ENCODE assay signal across 10 cellular contexts in the genomic region with DNA sequence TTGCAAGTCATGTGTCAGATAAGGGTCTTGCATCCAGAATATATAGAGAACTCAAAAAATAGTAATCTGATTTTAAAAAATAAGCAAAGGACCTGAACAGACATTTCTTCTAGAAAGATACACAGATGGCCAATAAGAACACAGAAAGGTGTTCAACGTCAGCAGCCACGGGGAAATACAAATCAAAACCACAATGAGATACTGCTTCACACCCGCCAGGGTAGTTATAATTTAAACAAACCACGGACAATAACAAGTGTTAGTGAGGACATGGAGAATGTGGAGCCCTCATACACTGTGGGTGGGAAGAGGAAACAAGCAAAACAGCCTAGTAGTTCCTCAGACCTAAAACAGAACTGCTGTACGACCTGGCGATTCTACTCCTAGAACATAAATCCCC. TPM values are rescaled to one million over a fixed set of nuclear protein-coding genes. Genes with fewer than 3 reads are reported as not detected.
DNase-seq lines count a peak whose midpoint lies in the region; ATAC-seq, FAIRE-seq and TF ChIP-seq lines count a peak whose summit lies in the region.
"Had no signal": no experiment of that assay in that cellular context is flagged by ENCODE, and none has a peak within 500 bp of the region (broad histone marks: within the 10 kb centered on the region; RNA-seq: fewer than 3 reads in every experiment).

No MANE protein-coding gene starts in this region.

- no peak overlapping the region for H3K9ac ChIP-seq in GM12878 (ENCODE audit: control insufficient read depth, insufficient read depth, low read length)

- no peaks in the 10 kb centered on the region for H3K9me3 ChIP-seq in GM12878 (replicated peaks; ENCODE audit: control insufficient read depth, insufficient read depth, low read length)
- H3K9me3 ChIP-seq in pancreas, result no peaks in the 10 kb centered on the region

- WGBS in GM12878 (ENCODE audit: insufficient coverage, insufficient replicate concordance, low lambda C conversion rate, missing lambda C conversion rate), result 3% methylated on average over 6 of the region's 6 CpGs
- 72 to 76% methylated on average over 6 of the region's 6 CpGs for WGBS in pancreas, 2 donors

- SMC1A ChIA-PET in GM12878 (lab: Charles Lee; ENCODE audit: uncharacterized antibody, unreplicated experiment), result no interaction called here

- H3K4me1 ChIP-seq in GM12878 (ENCODE audit: control insufficient read depth, insufficient read depth, low read length) (no peaks in the 10 kb centered on the region), pancreas (no peaks in the 10 kb centered on the region)

- no peaks in the 10 kb centered on the region for H3K79me2 ChIP-seq in GM12878 (ENCODE audit: control insufficient read depth, insufficient read depth, low read length)

- H3K27me3 ChIP-seq in GM12878 (replicated peaks in 1 of 2; ENCODE audit: control insufficient read depth in 2 of 2, insufficient read depth in 2 of 2, low read length in 1 of 2), result peaks cover 2% of the 10 kb centered on the region in 2 experiments; a peak in 1 of 4 replicates
- peaks cover 0 to 8% (median 0%) of the 10 kb centered on the region in 4 donors for H3K27me3 ChIP-seq in pancreas

- TF ChIP-seq RAD21 in GM12878 (IDR thresholded peaks at IDR 0.05; ENCODE audit: insufficient read depth, low read depth, low read length), result no peak

- POLR2A ChIA-PET in GM12878 (lab: Charles Lee), result interaction anchor here (0.5 kb wide), 1 partner anchor 268 kb away, joined by 4 read pairs; no protein-coding TSS in a partner anchor

- intact Hi-C loops in GM12878 (cut with micrococcal nuclease; ENCODE audit: unreplicated experiment), result no loop called here
- intact Hi-C loops in pancreas (cut with DNase I), result no loop called here

- H3K36me3 ChIP-seq in GM12878 (ENCODE audit: control insufficient read depth in 2 of 2, insufficient read depth in 2 of 2, low read length in 1 of 2) (no peaks in the 10 kb centered on the region), pancreas (no peaks in the 10 kb centered on the region)

- H3K27ac ChIP-seq in GM12878 (ENCODE audit: control insufficient read depth, insufficient read depth) (no peak overlapping the region), pancreas (no peak overlapping the region)
- H3K27ac ChIP-seq: 22Rv1 had no signal

- in situ Hi-C loops in GM12878 (cut with MboI), result no loop called here

- FAIRE-seq in GM12878 (lab: Jason Lieb, UNC) (no peak), pancreas (lab: Jason Lieb, UNC) (peak; percentile 29)

- RAD21 ChIA-PET in GM12878 (lab: Charles Lee; ENCODE audit: unreplicated experiment), result no interaction called here

- DNase-seq in NOMO-1 treated with DMSO at 0.1 percent for 48 hours (lab: John Stamatoyannopoulos, UW; ENCODE audit: unreplicated experiment) (peak; percentile 54), NOMO-1 treated with dmso at 0.1 percent for 144 hours (lab: John Stamatoyannopoulos, UW; ENCODE audit: unreplicated experiment) (no peak), NB4 (ENCODE audit: low read depth) (peak; percentile 39), GM12878 (ENCODE audit: low read depth, low spot score) (peak; percentile 13), pancreas (no peak), H4 (ENCODE audit: low spot score) (no peak), left lobe of liver (ENCODE audit: low spot score) (no peak)

- peak; percentile 28 to 51; a peak in 2 of 4 replicates for TF ChIP-seq EP300 in GM12878 (IDR thresholded peaks at IDR 0.05; ENCODE audit: borderline replicate concordance in 1 of 2, control insufficient read depth in 1 of 2, low read depth in 2 of 2, low read length in 2 of 2)

- no peak overlapping the region for H2AFZ ChIP-seq in GM12878 (ENCODE audit: control insufficient read depth, low read depth, low read length)

- ATAC-seq in GM12878, result peak; percentile 86
- ATAC-seq in pancreas, result no peak
- no peak for ATAC-seq in left lobe of liver
- ATAC-seq in GM21515 (IDR thresholded peaks at IDR 0.05; ENCODE audit: unreplicated experiment), result no peak
- ATAC-seq: Panc1 had no signal

- CTCF ChIA-PET in GM12878 (lab: Yijun Ruan, JAX), result no interaction called here

- no peak for TF ChIP-seq CTCF in NB4 (IDR thresholded peaks at IDR 0.05; ENCODE audit: low read depth, low read length)
- TF ChIP-seq CTCF in GM12878 (IDR thresholded peaks at IDR 0.05 in 2 of 3, conservative IDR thresholded peaks at IDR 0.05 in 1 of 3; ENCODE audit: control insufficient read depth in 2 of 3, extremely low read depth in 1 of 3, insufficient read depth in 1 of 3, low read depth in 3 of 3, low read length in 3 of 3), result no peak
- no peak for TF ChIP-seq CTCF in pancreas (IDR thresholded peaks at IDR 0.05)

- no peak overlapping the region for H3K4me2 ChIP-seq in GM12878 (ENCODE audit: control insufficient read depth, insufficient read depth)

- H4K20me1 ChIP-seq in GM12878 (ENCODE audit: control insufficient read depth, insufficient read depth), result no peaks in the 10 kb centered on the region

- H3K4me3 ChIP-seq in NB4 (ENCODE audit: low read depth, low read length) (no peak overlapping the region), GM12878 (no peak overlapping the region), pancreas (no peak overlapping the region)

- no TSS peak for BruUV-seq in GM12878 (replicated peaks; lab: Mats Ljungman, UMichigan)

- TF ChIP-seq POLR2A in NB4 (IDR thresholded peaks at IDR 0.05; ENCODE audit: extremely low read depth, insufficient read length), result no peak
- TF ChIP-seq POLR2A in GM12878 (IDR thresholded peaks at IDR 0.05; ENCODE audit: low read depth, low read length), result no peak

RNA-seq across cellular contexts. Expression of a gene that starts 26.6 kb away (rescaled TPM):
- total RNA-seq in GM12878 (2013; cell fraction: nucleolus; rRNA removed), result 18.9 and 30.0 TPM in 2 replicates
- total RNA-seq in GM12878 (2014; rRNA removed) (95.1 and 106 TPM in 2 replicates), GM12878 (2014; rRNA removed; fragmentation: Illumina TruSeq; extraction: Trizol) (49.2 and 50.1 TPM in 2 replicates), GM12878 (2021) (95.1 and 98.1 TPM in 2 replicates), pancreas (10 to 100 TPM; 47.2 to 63.5 (median 53.2) TPM), left lobe of liver (96.3 TPM)
- polyA plus RNA-seq in GM12878 (2011; ENCODE audit: low read depth), result 38.7 TPM
- polyA plus RNA-seq in GM12878 (2011; rRNA removed) (71.9 and 121 TPM in 2 replicates), GM12878 (2014; fragmentation: Illumina TruSeq; extraction: Trizol) (38.0 and 74.6 TPM in 2 replicates), GM12878 (2014; fragmentation: Nextera tagmentation; extraction: Ambion mirVana) (10 to 100 TPM in 1 of 2 experiments, 1 to 10 TPM in 1; 8.2 to 17.4 TPM), GM12878 (2014; rRNA removed) (138 and 149 TPM in 2 replicates), GM12878 (2016; fragmentation: Nextera tagmentation; extraction: Ambion mirVana) (100 to 1,000 TPM; 175 to 193 TPM), pancreas (100 to 1,000 TPM in 1 of 2 donors, 10 to 100 TPM in 1; 77.2 to 121 TPM)
- polyA plus RNA-seq in GM12878 (2011; cell fraction: cytosol; rRNA removed), result 116 and 157 TPM in 2 replicates
- 116 and 132 TPM in 2 replicates for polyA plus RNA-seq in GM12878 (2011; cell fraction: nucleus; rRNA removed)
- polyA plus RNA-seq in GM12878 (2012), result 69.6 and 75.3 TPM in 2 replicates
- polyA minus RNA-seq in GM12878 (2011; rRNA and poly(A)+ RNA removed), result 97.4 and 134 TPM in 2 replicates
- polyA minus RNA-seq in GM12878 (2011; cell fraction: cytosol; rRNA and poly(A)+ RNA removed), result 53.1 and 76.0 TPM in 2 replicates
- 31.8 and 40.2 TPM in 2 replicates for polyA minus RNA-seq in GM12878 (2011; cell fraction: nucleus; rRNA and poly(A)+ RNA removed)
- 125 and 135 TPM in 2 replicates for total RNA-seq in H4 (2014; rRNA removed; shearing (Covaris generic))

RNA-seq across cellular contexts. Expression of a gene that starts 31.4 kb away (rescaled TPM):
- not detected in 2 replicates for total RNA-seq in GM12878 (2013; cell fraction: nucleolus; rRNA removed)
- total RNA-seq in GM12878 (2014; rRNA removed) (0.05 TPM in 1 of 2 replicates, not detected in the other), GM12878 (2014; rRNA removed; fragmentation: Illumina TruSeq; extraction: Trizol) (0.04 TPM in 1 of 2 replicates, not detected in the other), GM12878 (2021) (0.08 TPM in 1 of 2 replicates, not detected in the other), pancreas (under 1 TPM in 5 of 6 donors, not detected in 1; 0.06 to 0.17 (median 0.14) TPM), left lobe of liver (0.08 TPM)
- polyA plus RNA-seq in GM12878 (2011; ENCODE audit: low read depth), result not detected
- polyA plus RNA-seq in GM12878 (2011; rRNA removed) (0.05 and 0.06 TPM in 2 replicates), GM12878 (2014; fragmentation: Illumina TruSeq; extraction: Trizol) (0.03 TPM in 1 of 2 replicates, not detected in the other), GM12878 (2014; fragmentation: Nextera tagmentation; extraction: Ambion mirVana) (not detected), GM12878 (2014; rRNA removed) (not detected in 2 replicates), GM12878 (2016; fragmentation: Nextera tagmentation; extraction: Ambion mirVana) (under 1 TPM; 0.09 to 0.12 TPM), pancreas (under 1 TPM; 0.27 to 0.63 TPM)
- polyA plus RNA-seq in GM12878 (2011; cell fraction: cytosol; rRNA removed), result 0.18 and 0.22 TPM in 2 replicates
- polyA plus RNA-seq in GM12878 (2011; cell fraction: nucleus; rRNA removed), result 0.07 TPM in 2 replicates
- 0.04 TPM in 1 of 2 replicates, not detected in the other for polyA plus RNA-seq in GM12878 (2012)
- polyA minus RNA-seq in GM12878 (2011; rRNA and poly(A)+ RNA removed), result not detected in 2 replicates
- polyA minus RNA-seq in GM12878 (2011; cell fraction: cytosol; rRNA and poly(A)+ RNA removed), result not detected in 2 replicates
- polyA minus RNA-seq in GM12878 (2011; cell fraction: nucleus; rRNA and poly(A)+ RNA removed), result not detected in 2 replicates
- total RNA-seq in H4 (2014; rRNA removed; shearing (Covaris generic)), result not detected in 2 replicates

RNA-seq across cellular contexts. Expression of a gene that starts 57.5 kb away (rescaled TPM):
- 1.7 and 2.0 TPM in 2 replicates for total RNA-seq in GM12878 (2013; cell fraction: nucleolus; rRNA removed)
- total RNA-seq in GM12878 (2014; rRNA removed) (5.4 and 5.6 TPM in 2 replicates), GM12878 (2014; rRNA removed; fragmentation: Illumina TruSeq; extraction: Trizol) (3.4 and 4.2 TPM in 2 replicates), GM12878 (2021) (9.2 and 10.6 TPM in 2 replicates), pancreas (10 to 100 TPM in 1 of 6 donors, 1 to 10 TPM in 5; 3.0 to 10.7 (median 5.1) TPM), left lobe of liver (6.6 TPM)
- 5.3 TPM for polyA plus RNA-seq in GM12878 (2011; ENCODE audit: low read depth)
- polyA plus RNA-seq in GM12878 (2011; rRNA removed) (1.9 and 5.1 TPM in 2 replicates), GM12878 (2014; fragmentation: Illumina TruSeq; extraction: Trizol) (6.6 and 6.7 TPM in 2 replicates), GM12878 (2014; fragmentation: Nextera tagmentation; extraction: Ambion mirVana) (1 to 10 TPM in 1 of 2 experiments, under 1 TPM in 1; 0.60 to 2.1 TPM), GM12878 (2014; rRNA removed) (7.4 and 8.7 TPM in 2 replicates), GM12878 (2016; fragmentation: Nextera tagmentation; extraction: Ambion mirVana) (10 to 100 TPM in 1 of 2 experiments, 1 to 10 TPM in 1; 10.0 to 10.1 TPM), pancreas (10 to 100 TPM; 52.5 to 53.3 TPM)
- 5.7 and 6.3 TPM in 2 replicates for polyA plus RNA-seq in GM12878 (2011; cell fraction: cytosol; rRNA removed)
- 20.2 and 22.2 TPM in 2 replicates for polyA plus RNA-seq in GM12878 (2011; cell fraction: nucleus; rRNA removed)
- 5.7 and 6.7 TPM in 2 replicates for polyA plus RNA-seq in GM12878 (2012)
- 2.4 and 2.8 TPM in 2 replicates for polyA minus RNA-seq in GM12878 (2011; rRNA and poly(A)+ RNA removed)
- 2.0 and 4.6 TPM in 2 replicates for polyA minus RNA-seq in GM12878 (2011; cell fraction: cytosol; rRNA and poly(A)+ RNA removed)
- 1.1 and 2.6 TPM in 2 replicates for polyA minus RNA-seq in GM12878 (2011; cell fraction: nucleus; rRNA and poly(A)+ RNA removed)
- 9.2 and 10.6 TPM in 2 replicates for total RNA-seq in H4 (2014; rRNA removed; shearing (Covaris generic))

Comparison
In these comparisons a context has a peak if more than half of its experiments do, and no peak if none do; other contexts are left out.
1. DNase-seq: peak in NOMO-1 treated with DMSO at 0.1 percent for 48 hours (single experiment), NB4 (single experiment) and GM12878 (single experiment); none in NOMO-1 treated with dmso at 0.1 percent for 144 hours (single experiment), pancreas (0 of 6), H4 (single experiment) and left lobe of liver (single experiment).